ENCODE assay signal across 9 cellular contexts in the genomic region with DNA sequence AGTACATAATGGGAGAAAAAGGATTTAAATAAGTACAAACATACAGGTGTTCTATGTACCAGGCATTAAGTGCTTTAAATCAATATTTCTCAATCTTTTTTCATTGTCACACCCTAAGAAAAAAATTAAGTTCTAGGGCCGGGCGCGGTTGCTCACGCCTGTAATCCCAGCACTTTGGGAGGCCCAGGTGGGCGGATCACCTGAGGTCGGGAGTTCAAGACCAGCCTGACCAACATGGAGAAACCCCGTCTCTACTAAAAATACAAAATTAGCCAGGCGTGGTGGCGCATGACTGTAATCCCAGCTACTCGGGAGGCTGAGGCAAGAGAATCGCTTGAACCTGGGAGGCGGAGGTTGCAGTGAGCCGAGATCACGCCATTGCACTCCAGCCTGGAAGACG. TPM values are rescaled to one million over a fixed set of nuclear protein-coding genes. Genes with fewer than 3 reads are reported as not detected.
DNase-seq lines count a peak whose midpoint lies in the region; ATAC-seq and TF ChIP-seq lines count a peak whose summit lies in the region.
"Not testable (repeated sequence)": the region's sequence is repeated elsewhere in the genome, so short reads cannot be mapped to it uniquely, and the experiment has no call there.
"Had no signal": no experiment of that assay in that cellular context is flagged by ENCODE, and none has a peak within 500 bp of the region (broad histone marks: within the 10 kb centered on the region; RNA-seq: fewer than 3 reads in every experiment).

No MANE protein-coding gene starts in this region.

- not testable (repeated sequence) for TF ChIP-seq POLR2A in HCT116 (IDR thresholded peaks at IDR 0.05; ENCODE audit: borderline replicate concordance, extremely low read depth, insufficient read depth, insufficient read length)

- DNase-seq in AG04449 (ENCODE audit: low read depth, low spot score); HCT116 (ENCODE audit: low read depth, low spot score); SJCRH30; activated naive CD4-positive, alpha-beta T cell treated with anti-CD3 and anti-CD28 coated beads, Interleukin-2, amount 10 ng/mL, durations not matched to agents 7 days and 5 days; natural killer cell treated with Interleukin-12 subunit alpha and Interleukin-12 subunit beta and Interleukin-15 and Interleukin-18, amount 100 ng/mL, for 72 hours (ENCODE audit: low spot score); stimulated activated naive B cell treated with anti-CD40 and anti-IgM and Interleukin-4, amounts not matched to agents 10 μg/mL and 1 μg/mL and 100 μg/mL, for 72 hours: not testable (repeated sequence)

- H3K4me1 ChIP-seq in HCT116 (ENCODE audit: control insufficient read depth in 1 of 2, insufficient read depth in 2 of 2, low read length in 2 of 2), result peaks cover 4 to 14% of the 10 kb centered on the region in 2 experiments; a peak in 3 of 4 replicates
- H3K4me1 ChIP-seq in SJCRH30; ectodermal cell (ENCODE audit: control insufficient read depth, insufficient read depth, low read length); iPS-15b (ENCODE audit: control insufficient read depth, insufficient read depth, low read length): not testable (repeated sequence)

- not testable (repeated sequence) for H2AFZ ChIP-seq in HCT116 (ENCODE audit: low read depth, low read length, poor library complexity, severe bottlenecking)

- H3K27ac Mint-ChIP-seq in activated naive CD4-positive, alpha-beta T cell treated with anti-CD3 and anti-CD28 coated beads, Interleukin-2, amount 10 ng/mL, durations not matched to agents 7 days and 5 days, result peak overlapping the region; percentile 99
- peak overlapping the region; percentile 99 to 100 for H3K27ac Mint-ChIP-seq in natural killer cell treated with Interleukin-12 subunit alpha and Interleukin-12 subunit beta and Interleukin-15 and Interleukin-18, amount 100 ng/mL, for 72 hours
- H3K27ac Mint-ChIP-seq in stimulated activated naive B cell treated with anti-CD40 and anti-IgM and Interleukin-4, amounts not matched to agents 10 μg/mL and 1 μg/mL and 100 μg/mL, for 72 hours, result peak overlapping the region; percentile 99

- peak overlapping the region; percentile 80; the same call in 1 of the 2 replicates for H3K27ac ChIP-seq in HCT116 (ENCODE audit: low read depth, low read length)
- H3K27ac ChIP-seq in SJCRH30; ectodermal cell (ENCODE audit: insufficient read depth, low read depth, low read length, poor library complexity, severe bottlenecking): not testable (repeated sequence)

- WGBS in ectodermal cell, 2 experiments, result 86 to 89% methylated on average over 14 of the region's 15 CpGs

- H3K79me2 ChIP-seq in HCT116 (ENCODE audit: insufficient read depth, low read length), result peaks cover 34% of the 10 kb centered on the region

- peaks cover 33% of the 10 kb centered on the region for H3K4me1 Mint-ChIP-seq in activated naive CD4-positive, alpha-beta T cell treated with anti-CD3 and anti-CD28 coated beads, Interleukin-2, amount 10 ng/mL, durations not matched to agents 7 days and 5 days
- peaks cover 11 to 22% of the 10 kb centered on the region in 2 donors for H3K4me1 Mint-ChIP-seq in natural killer cell treated with Interleukin-12 subunit alpha and Interleukin-12 subunit beta and Interleukin-15 and Interleukin-18, amount 100 ng/mL, for 72 hours (ENCODE audit: low read depth in 2 of 2)
- H3K4me1 Mint-ChIP-seq in stimulated activated naive B cell treated with anti-CD40 and anti-IgM and Interleukin-4, amounts not matched to agents 10 μg/mL and 1 μg/mL and 100 μg/mL, for 72 hours, result peaks cover 14 to 22% of the 10 kb centered on the region in 2 donors

- not testable (repeated sequence) for H3K27me3 Mint-ChIP-seq in activated naive CD4-positive, alpha-beta T cell treated with anti-CD3 and anti-CD28 coated beads, Interleukin-2, amount 10 ng/mL, durations not matched to agents 7 days and 5 days; natural killer cell treated with Interleukin-12 subunit alpha and Interleukin-12 subunit beta and Interleukin-15 and Interleukin-18, amount 100 ng/mL, for 72 hours; stimulated activated naive B cell treated with anti-CD40 and anti-IgM and Interleukin-4, amounts not matched to agents 10 μg/mL and 1 μg/mL and 100 μg/mL, for 72 hours

- ATAC-seq in HCT116; natural killer cell treated with Interleukin-12 subunit alpha and Interleukin-12 subunit beta and Interleukin-15 and Interleukin-18, amount 100 ng/mL, for 72 hours; stimulated activated naive B cell treated with anti-CD40 and anti-IgM and Interleukin-4, amounts not matched to agents 10 μg/mL and 1 μg/mL and 100 μg/mL, for 72 hours (replicated peaks): not testable (repeated sequence)

- H4K20me1 ChIP-seq in HCT116 (ENCODE audit: insufficient read depth), result not testable (repeated sequence)

- not testable (repeated sequence) for H3K27me3 ChIP-seq in HCT116 (ENCODE audit: insufficient read depth, low read length); SJCRH30; ectodermal cell (ENCODE audit: control insufficient read depth, insufficient read depth, low read length, poor library complexity, severe bottlenecking); iPS-15b (ENCODE audit: control insufficient read depth, insufficient read depth, low read length)

- H3K36me3 ChIP-seq in HCT116 (ENCODE audit: control insufficient read depth in 1 of 2, insufficient read depth in 2 of 2, low read length in 2 of 2) (peaks cover 23 to 24% of the 10 kb centered on the region in 2 experiments), SJCRH30 (peaks cover 41% of the 10 kb centered on the region)
- H3K36me3 ChIP-seq in ectodermal cell (ENCODE audit: control insufficient read depth, insufficient read depth, low read length); iPS-15b (ENCODE audit: control insufficient read depth, insufficient read depth, low read length): not testable (repeated sequence)

- H3K9me2 ChIP-seq in HCT116 (ENCODE audit: insufficient read depth), result not testable (repeated sequence)

- POLR2A ChIA-PET in AG04449 (lab: Yijun Ruan, JAX); HCT116 (lab: Charles Lee): not testable (repeated sequence)

- RAD21 ChIA-PET in HCT116 (lab: Charles Lee; ENCODE audit: low non-redundant PET in 1 of 2, low total read pairs in 2 of 2, uncharacterized antibody in 2 of 2, unreplicated experiment in 2 of 2), result not testable (repeated sequence)

- H3K9ac ChIP-seq in HCT116 (ENCODE audit: low read length), result peak overlapping the region; percentile 99
- not testable (repeated sequence) for H3K9ac ChIP-seq in iPS-15b (ENCODE audit: low read depth, low read length)

- not testable (repeated sequence) for H3K9me3 ChIP-seq in HCT116 (ENCODE audit: control insufficient read depth in 1 of 2, insufficient read depth in 1 of 2, low read depth in 1 of 2, low read length in 2 of 2); SJCRH30 (replicated peaks); ectodermal cell (ENCODE audit: control insufficient read depth, low read length); iPS-15b (ENCODE audit: control insufficient read depth, insufficient read depth, low read length)

- peaks cover 16% of the 10 kb centered on the region for H3K36me3 Mint-ChIP-seq in activated naive CD4-positive, alpha-beta T cell treated with anti-CD3 and anti-CD28 coated beads, Interleukin-2, amount 10 ng/mL, durations not matched to agents 7 days and 5 days
- not testable (repeated sequence) for H3K36me3 Mint-ChIP-seq in natural killer cell treated with Interleukin-12 subunit alpha and Interleukin-12 subunit beta and Interleukin-15 and Interleukin-18, amount 100 ng/mL, for 72 hours
- H3K36me3 Mint-ChIP-seq in stimulated activated naive B cell treated with anti-CD40 and anti-IgM and Interleukin-4, amounts not matched to agents 10 μg/mL and 1 μg/mL and 100 μg/mL, for 72 hours, result peaks cover 5 to 11% of the 10 kb centered on the region in 2 donors

- H3K4me2 ChIP-seq in HCT116 (ENCODE audit: low read length), result peak overlapping the region; percentile 93

- CTCF ChIA-PET in AG04449 (lab: Yijun Ruan, JAX), result interaction anchor here (1.1 to 5.3 kb wide), 6 partner anchors 54 to 204 kb away, joined by 4 to 35 read pairs (median 4); no protein-coding TSS in a partner anchor
- CTCF ChIA-PET in HCT116 (lab: Charles Lee), result interaction anchor here (1.5 kb wide), 1 partner anchor 199 kb away, joined by 3 read pairs; no protein-coding TSS in a partner anchor
- CTCF ChIA-PET in activated naive CD4-positive, alpha-beta T cell treated with anti-CD3 and anti-CD28 coated beads, Interleukin-2, amount 10 ng/mL, durations not matched to agents 7 days and 5 days (lab: Charles Lee), result interaction anchor here (0.6 to 3.2 kb wide), 3 partner anchors 14 to 203 kb away, joined by 3 to 14 read pairs (median 3); no protein-coding TSS in a partner anchor

- BruUV-seq in HCT116 (replicated peaks; lab: Mats Ljungman, UMichigan), result not testable (repeated sequence)

- H3K9me3 Mint-ChIP-seq in activated naive CD4-positive, alpha-beta T cell treated with anti-CD3 and anti-CD28 coated beads, Interleukin-2, amount 10 ng/mL, durations not matched to agents 7 days and 5 days; natural killer cell treated with Interleukin-12 subunit alpha and Interleukin-12 subunit beta and Interleukin-15 and Interleukin-18, amount 100 ng/mL, for 72 hours; stimulated activated naive B cell treated with anti-CD40 and anti-IgM and Interleukin-4, amounts not matched to agents 10 μg/mL and 1 μg/mL and 100 μg/mL, for 72 hours: not testable (repeated sequence)

- peak overlapping the region; percentile 99 for H3K4me3 Mint-ChIP-seq in activated naive CD4-positive, alpha-beta T cell treated with anti-CD3 and anti-CD28 coated beads, Interleukin-2, amount 10 ng/mL, durations not matched to agents 7 days and 5 days
- H3K4me3 Mint-ChIP-seq in natural killer cell treated with Interleukin-12 subunit alpha and Interleukin-12 subunit beta and Interleukin-15 and Interleukin-18, amount 100 ng/mL, for 72 hours, result peak overlapping the region; percentile 99
- peak overlapping the region; percentile 97 to 98 for H3K4me3 Mint-ChIP-seq in stimulated activated naive B cell treated with anti-CD40 and anti-IgM and Interleukin-4, amounts not matched to agents 10 μg/mL and 1 μg/mL and 100 μg/mL, for 72 hours

- TF ChIP-seq RAD21 in HCT116 (IDR thresholded peaks at IDR 0.05; ENCODE audit: low read depth), result not testable (repeated sequence)

- intact Hi-C loops in HCT116 (cut with micrococcal nuclease), result loop anchor here (5.0 kb wide), 1 partner anchor 204 kb away; no protein-coding TSS in a partner anchor

- H3K4me3 ChIP-seq in AG04449 (ENCODE audit: low read depth, low read length) (peak overlapping the region; percentile 98), HCT116 (replicated peaks in 1 of 2; ENCODE audit: low read depth in 1 of 2, low read length in 2 of 2) (peak overlapping the region; percentile 96 to 98), SJCRH30 (peak overlapping the region; percentile 88), ectodermal cell (ENCODE audit: insufficient read depth, low read depth, low read length) (peak overlapping the region; percentile 71), iPS-15b (ENCODE audit: low read depth, low read length) (peak overlapping the region; percentile 95)

- not testable (repeated sequence) for TF ChIP-seq CTCF in AG04449 (IDR thresholded peaks at IDR 0.05; ENCODE audit: insufficient read depth, low read length, missing control alignments); HCT116 (IDR thresholded peaks at IDR 0.05 in 2 of 3, conservative IDR thresholded peaks at IDR 0.05 in 1 of 3; ENCODE audit: borderline replicate concordance in 1 of 3, insufficient read depth in 1 of 3, low read depth in 2 of 3, low read length in 2 of 3)

RNA-seq across cellular contexts. Expression of gene LAMTOR5, which starts 1.1 kb away (rescaled TPM):
- 137 TPM for total RNA-seq in HCT116 (2021; ENCODE audit: unreplicated experiment)
- polyA plus RNA-seq in HCT116 (2012), result 240 and 257 TPM in 2 replicates
- total RNA-seq in SJCRH30 (2014; rRNA removed; shearing (Covaris generic)), result 138 and 141 TPM in 2 replicates
- polyA plus RNA-seq in ectodermal cell (2013, experiment 1 of 4), result 98.5 TPM
- polyA plus RNA-seq in ectodermal cell (2013, experiment 2 of 4), result 95.6 TPM
- polyA plus RNA-seq in ectodermal cell (2013, experiment 3 of 4), result 99.1 TPM
- polyA plus RNA-seq in ectodermal cell (2013, experiment 4 of 4), result 119 TPM
- 100 to 1,000 TPM in 1 of 2 donors, 10 to 100 TPM in 1; 86.1 to 150 TPM for total RNA-seq in natural killer cell treated with Interleukin-12 subunit alpha and Interleukin-12 subunit beta and Interleukin-15 and Interleukin-18, amount 100 ng/mL, for 72 hours

RNA-seq across cellular contexts. Expression of gene SLC16A4, which starts 15.6 kb away (rescaled TPM):
- 0.20 TPM for total RNA-seq in HCT116 (2021; ENCODE audit: unreplicated experiment)
- 0.12 and 0.13 TPM in 2 replicates for polyA plus RNA-seq in HCT116 (2012)
- total RNA-seq in SJCRH30 (2014; rRNA removed; shearing (Covaris generic)), result 4.7 and 4.9 TPM in 2 replicates
- 3.1 TPM for polyA plus RNA-seq in ectodermal cell (2013, experiment 1 of 4)
- 3.5 TPM for polyA plus RNA-seq in ectodermal cell (2013, experiment 2 of 4)
- polyA plus RNA-seq in ectodermal cell (2013, experiment 3 of 4), result 2.2 TPM
- polyA plus RNA-seq in ectodermal cell (2013, experiment 4 of 4), result 2.8 TPM
- total RNA-seq in natural killer cell treated with Interleukin-12 subunit alpha and Interleukin-12 subunit beta and Interleukin-15 and Interleukin-18, amount 100 ng/mL, for 72 hours, result under 1 TPM in 1 of 2 donors, not detected in 1; 0.48 TPM

RNA-seq across cellular contexts. Expression of gene PROK1, which starts 44.5 kb away (rescaled TPM):
- 0.22 TPM for total RNA-seq in HCT116 (2021; ENCODE audit: unreplicated experiment)
- polyA plus RNA-seq in HCT116 (2012), result 0.04 TPM in 2 replicates
- not detected in 2 replicates for total RNA-seq in SJCRH30 (2014; rRNA removed; shearing (Covaris generic))
- not detected for polyA plus RNA-seq in ectodermal cell (2013, experiment 1 of 4)
- not detected for polyA plus RNA-seq in ectodermal cell (2013, experiment 2 of 4)
- 0.48 TPM for polyA plus RNA-seq in ectodermal cell (2013, experiment 3 of 4)
- polyA plus RNA-seq in ectodermal cell (2013, experiment 4 of 4), result 0.24 TPM
- under 1 TPM in 1 of 2 donors, not detected in 1; 0.21 TPM for total RNA-seq in natural killer cell treated with Interleukin-12 subunit alpha and Interleukin-12 subunit beta and Interleukin-15 and Interleukin-18, amount 100 ng/mL, for 72 hours
- total RNA-seq: G401 had no signal
